8 cellular contexts compared by ENCODE assay signal in genomic region chr5:172849636-172850453, GRCh38. TPM values are rescaled to one million over a fixed set of nuclear protein-coding genes. Genes with fewer than 3 reads are reported as not detected.
DNase-seq lines count a peak whose midpoint lies in the region; ATAC-seq and TF ChIP-seq lines count a peak whose summit lies in the region.

No MANE protein-coding gene starts in this region.

- peak in 2 of 3 experiments; percentile 27 to 40 for DNase-seq in effector memory CD8-positive, alpha-beta T cell
- no peak for DNase-seq in stimulated activated naive CD8-positive, alpha-beta T cell treated with anti-CD3 and anti-CD28 coated beads, Interleukin-15, amount 100 ng/mL, for 72 hours
- DNase-seq in NCI-H524 (lab: John Stamatoyannopoulos, UW) (no peak), mesothelial cell of epicardium (ENCODE audit: low spot score in 2 of 2, unreplicated experiment in 2 of 2) (no peak), activated gamma-delta T cell (lab: John Stamatoyannopoulos, UW) (no peak)
- no peak for DNase-seq in effector CD8-positive, alpha-beta T cell (lab: John Stamatoyannopoulos, UW)

- H3K27ac Mint-ChIP-seq in effector memory CD8-positive, alpha-beta T cell: peak overlapping the region; percentile 66 to 97
- peak overlapping the region; percentile 21 to 88 for H3K27ac Mint-ChIP-seq in stimulated activated naive CD8-positive, alpha-beta T cell treated with anti-CD3 and anti-CD28 coated beads, Interleukin-15, amount 100 ng/mL, for 72 hours
- H3K27ac Mint-ChIP-seq in mesothelial cell of epicardium: no peak overlapping the region

- no peaks in the 10 kb centered on the region for H3K9me3 Mint-ChIP-seq in effector memory CD8-positive, alpha-beta T cell
- no peaks in the 10 kb centered on the region for H3K9me3 Mint-ChIP-seq in stimulated activated naive CD8-positive, alpha-beta T cell treated with anti-CD3 and anti-CD28 coated beads, Interleukin-15, amount 100 ng/mL, for 72 hours
- no peaks in the 10 kb centered on the region for H3K9me3 Mint-ChIP-seq in mesothelial cell of epicardium

- H3K4me1 Mint-ChIP-seq in effector memory CD8-positive, alpha-beta T cell (ENCODE audit: low read depth in 2 of 2): peaks cover 59 to 65% of the 10 kb centered on the region in 2 donors
- H3K4me1 Mint-ChIP-seq in stimulated activated naive CD8-positive, alpha-beta T cell treated with anti-CD3 and anti-CD28 coated beads, Interleukin-15, amount 100 ng/mL, for 72 hours: peaks cover 72% of the 10 kb centered on the region
- H3K4me1 Mint-ChIP-seq in mesothelial cell of epicardium: no peaks in the 10 kb centered on the region

- TF ChIP-seq CTCF in mesothelial cell of epicardium (IDR thresholded peaks at IDR 0.05; ENCODE audit: unreplicated experiment): no peak

- peak overlapping the region in 1 of 2 donors; percentile 65 for H3K4me3 Mint-ChIP-seq in effector memory CD8-positive, alpha-beta T cell
- H3K4me3 Mint-ChIP-seq in stimulated activated naive CD8-positive, alpha-beta T cell treated with anti-CD3 and anti-CD28 coated beads, Interleukin-15, amount 100 ng/mL, for 72 hours: no peak overlapping the region
- H3K4me3 Mint-ChIP-seq in mesothelial cell of epicardium: no peak overlapping the region

- H3K27me3 Mint-ChIP-seq in effector memory CD8-positive, alpha-beta T cell: no peaks in the 10 kb centered on the region
- no peaks in the 10 kb centered on the region for H3K27me3 Mint-ChIP-seq in stimulated activated naive CD8-positive, alpha-beta T cell treated with anti-CD3 and anti-CD28 coated beads, Interleukin-15, amount 100 ng/mL, for 72 hours
- no peaks in the 10 kb centered on the region for H3K27me3 Mint-ChIP-seq in mesothelial cell of epicardium (ENCODE audit: low read depth)

- H3K36me3 Mint-ChIP-seq in effector memory CD8-positive, alpha-beta T cell (ENCODE audit: insufficient read depth): peaks cover 21% of the 10 kb centered on the region
- no peaks in the 10 kb centered on the region for H3K36me3 Mint-ChIP-seq in mesothelial cell of epicardium

- ATAC-seq in GM19351 (IDR thresholded peaks at IDR 0.05; ENCODE audit: unreplicated experiment) (peak; percentile 56), HG03175 (IDR thresholded peaks at IDR 0.05; ENCODE audit: unreplicated experiment) (peak; percentile 59)
- ATAC-seq in effector memory CD8-positive, alpha-beta T cell (replicated peaks): peak; percentile 54
- ATAC-seq in stimulated activated naive CD8-positive, alpha-beta T cell treated with anti-CD3 and anti-CD28 coated beads, Interleukin-15, amount 100 ng/mL, for 72 hours: no peak

RNA-seq across cellular contexts. Expression of gene ERGIC1, which starts 15.8 kb away (rescaled TPM):
- total RNA-seq in mesothelial cell of epicardium: 107 to 110 TPM (median 109 TPM) in 3 replicates

Comparison
In these comparisons a context has a peak if more than half of its experiments do, and no peak if none do; other contexts are left out.
1. DNase-seq: peak in effector memory CD8-positive, alpha-beta T cell (2 of 3); none in stimulated activated naive CD8-positive, alpha-beta T cell treated with anti-CD3 and anti-CD28 coated beads, Interleukin-15, amount 100 ng/mL, for 72 hours (0 of 2), NCI-H524 (0 of 2), mesothelial cell of epicardium (0 of 2), activated gamma-delta T cell (single experiment) and effector CD8-positive, alpha-beta T cell (single experiment).